ENCODE assay signal across 9 cellular contexts in genomic region chr9:17802249-17802857, GRCh38.
A peak's percentile ranks its signal among the peaks of the same experiment; 100 is the strongest.
DNase-seq lines count a peak whose midpoint lies in the region; ATAC-seq and TF ChIP-seq lines count a peak whose summit lies in the region.
"Had no signal": no experiment of that assay in that cellular context is flagged by ENCODE, and none has a peak within 500 bp of the region (broad histone marks: within the 10 kb centered on the region; RNA-seq: fewer than 3 reads in every experiment).

No MANE protein-coding gene starts in this region.

- H3K4me3 Mint-ChIP-seq in HFFc6 = no peak overlapping the region
- no peak overlapping the region for H3K4me3 Mint-ChIP-seq in stimulated activated naive CD8-positive, alpha-beta T cell treated with anti-CD3 and anti-CD28 coated beads, Interleukin-15, amount 100 ng/mL, for 72 hours
- no peak overlapping the region for H3K4me3 Mint-ChIP-seq in activated T-cell treated with anti-CD3 and anti-CD28 coated beads, Interleukin-2, amount 50 U/mL, for 72 hours

- no peak overlapping the region for H3K4me3 ChIP-seq in adipocyte (ENCODE audit: low read length)

- DNase-seq in COR-L47 (lab: John Stamatoyannopoulos, UW) (peak; percentile 29), HFFc6 (peak; percentile 16), adipocyte (ENCODE audit: low read depth) (peak; percentile 73), left colon (no peak), dedifferentiated amniotic fluid mesenchymal stem cell (ENCODE audit: extremely low spot score) (no peak)
- DNase-seq in stimulated activated naive CD8-positive, alpha-beta T cell treated with anti-CD3 and anti-CD28 coated beads, Interleukin-15, amount 100 ng/mL, for 72 hours = no peak
- no peak for DNase-seq in effector CD8-positive, alpha-beta T cell (lab: John Stamatoyannopoulos, UW)
- DNase-seq in activated T-cell treated with anti-CD3 and anti-CD28 coated beads, Interleukin-2, amount 50 U/mL, for 72 hours = no peak
- DNase-seq: NK-92 treated with Interleukin-12 subunit alpha and Interleukin-12 subunit beta, amount 100 ng/mL, for 24 hours had no signal

- H3K27ac Mint-ChIP-seq in HFFc6 = no peak overlapping the region
- no peak overlapping the region for H3K27ac Mint-ChIP-seq in stimulated activated naive CD8-positive, alpha-beta T cell treated with anti-CD3 and anti-CD28 coated beads, Interleukin-15, amount 100 ng/mL, for 72 hours
- H3K27ac Mint-ChIP-seq in activated T-cell treated with anti-CD3 and anti-CD28 coated beads, Interleukin-2, amount 50 U/mL, for 72 hours = no peak overlapping the region

- no peaks in the 10 kb centered on the region for H3K9me3 ChIP-seq in adipocyte (ENCODE audit: control insufficient read depth, low read length)

- TF ChIP-seq CTCF in HFFc6 (IDR thresholded peaks at IDR 0.05) = peak; percentile 81

- peak; percentile 42 for ATAC-seq in left colon
- no peak for ATAC-seq in stimulated activated naive CD8-positive, alpha-beta T cell treated with anti-CD3 and anti-CD28 coated beads, Interleukin-15, amount 100 ng/mL, for 72 hours
- no peak for ATAC-seq in activated T-cell treated with anti-CD3 and anti-CD28 coated beads, Interleukin-2, amount 50 U/mL, for 72 hours (replicated peaks in 1 of 2)

- H3K9ac ChIP-seq in adipocyte (ENCODE audit: low read length) = no peak overlapping the region

- H3K36me3 Mint-ChIP-seq in HFFc6 (ENCODE audit: low read depth) = no peaks in the 10 kb centered on the region
- H3K36me3 Mint-ChIP-seq in activated T-cell treated with anti-CD3 and anti-CD28 coated beads, Interleukin-2, amount 50 U/mL, for 72 hours (ENCODE audit: insufficient read depth in 2 of 2) = no peaks in the 10 kb centered on the region

- intact Hi-C loops in left colon (cut with DNase I, micrococcal nuclease) = loop anchor here in 1 of 2 donors (5.0 kb wide), 1 partner anchor 270 kb away; no protein-coding TSS in a partner anchor

- no peaks in the 10 kb centered on the region for H3K9me3 Mint-ChIP-seq in HFFc6
- no peaks in the 10 kb centered on the region for H3K9me3 Mint-ChIP-seq in stimulated activated naive CD8-positive, alpha-beta T cell treated with anti-CD3 and anti-CD28 coated beads, Interleukin-15, amount 100 ng/mL, for 72 hours
- no peaks in the 10 kb centered on the region for H3K9me3 Mint-ChIP-seq in activated T-cell treated with anti-CD3 and anti-CD28 coated beads, Interleukin-2, amount 50 U/mL, for 72 hours

- H3K27me3 Mint-ChIP-seq in HFFc6 (ENCODE audit: insufficient read depth) = peaks cover 8% of the 10 kb centered on the region; the same call in 1 of the 2 replicates
- H3K27me3 Mint-ChIP-seq in stimulated activated naive CD8-positive, alpha-beta T cell treated with anti-CD3 and anti-CD28 coated beads, Interleukin-15, amount 100 ng/mL, for 72 hours = no peaks in the 10 kb centered on the region
- H3K27me3 Mint-ChIP-seq in activated T-cell treated with anti-CD3 and anti-CD28 coated beads, Interleukin-2, amount 50 U/mL, for 72 hours (ENCODE audit: low read depth) = no peaks in the 10 kb centered on the region

- H3K36me3 ChIP-seq in adipocyte (ENCODE audit: control insufficient read depth, insufficient read depth, low read length, severe bottlenecking) = no peaks in the 10 kb centered on the region

- H3K4me1 Mint-ChIP-seq in HFFc6 (ENCODE audit: low read depth) = peaks cover 6% of the 10 kb centered on the region; the same call in 1 of the 2 replicates
- H3K4me1 Mint-ChIP-seq in stimulated activated naive CD8-positive, alpha-beta T cell treated with anti-CD3 and anti-CD28 coated beads, Interleukin-15, amount 100 ng/mL, for 72 hours = no peaks in the 10 kb centered on the region
- H3K4me1 Mint-ChIP-seq in activated T-cell treated with anti-CD3 and anti-CD28 coated beads, Interleukin-2, amount 50 U/mL, for 72 hours (ENCODE audit: low read depth) = no peaks in the 10 kb centered on the region

- H3K27me3 ChIP-seq in adipocyte (replicated peaks; ENCODE audit: control insufficient read depth, insufficient read depth, low read length) = peaks cover 12% of the 10 kb centered on the region

- peaks cover 10% of the 10 kb centered on the region for H3K4me1 ChIP-seq in adipocyte (ENCODE audit: control insufficient read depth, insufficient read depth, low read length)

Comparison
In these comparisons a context has a peak if more than half of its experiments do, and no peak if none do; other contexts are left out.
1. DNase-seq: peak in COR-L47 (single experiment), HFFc6 (single experiment) and adipocyte (single experiment); none in left colon (0 of 2), stimulated activated naive CD8-positive, alpha-beta T cell treated with anti-CD3 and anti-CD28 coated beads, Interleukin-15, amount 100 ng/mL, for 72 hours (0 of 2), effector CD8-positive, alpha-beta T cell (single experiment), activated T-cell treated with anti-CD3 and anti-CD28 coated beads, Interleukin-2, amount 50 U/mL, for 72 hours (0 of 2) and dedifferentiated amniotic fluid mesenchymal stem cell (single experiment).